Comparison of ENCODE assay signal across 26 cellular contexts in the genomic region with DNA sequence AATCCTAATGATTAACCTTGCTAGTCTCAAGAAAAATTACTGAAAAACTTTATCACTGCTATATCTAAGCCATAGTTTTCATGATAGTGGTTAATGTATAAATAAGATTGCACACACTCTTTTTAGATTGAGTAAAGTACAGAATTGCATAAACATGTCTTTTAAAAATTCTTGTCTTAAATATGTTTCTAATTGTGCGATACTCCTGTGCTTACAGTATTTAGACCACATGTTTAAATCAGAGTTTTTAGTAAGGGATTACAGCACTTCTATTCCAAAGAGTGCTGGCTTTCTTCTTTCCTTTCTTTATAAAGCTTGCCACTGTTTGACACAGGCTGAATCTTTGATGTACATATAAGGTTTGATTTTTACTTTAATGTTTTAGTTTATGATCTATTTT. TPM values are rescaled to one million over a fixed set of nuclear protein-coding genes. Genes with fewer than 3 reads are reported as not detected.
DNase-seq lines count a peak whose midpoint lies in the region; ATAC-seq, FAIRE-seq and TF ChIP-seq lines count a peak whose summit lies in the region.
"Had no signal": no experiment of that assay in that cellular context is flagged by ENCODE, and none has a peak within 500 bp of the region (broad histone marks: within the 10 kb centered on the region; RNA-seq: fewer than 3 reads in every experiment).

No MANE protein-coding gene starts in this region.

- H3K36me3 ChIP-seq in breast epithelium (no peaks in the 10 kb centered on the region), astrocyte (ENCODE audit: insufficient read depth, low read length) (no peaks in the 10 kb centered on the region), hepatocyte (replicated peaks; ENCODE audit: insufficient read depth, low read depth) (no peaks in the 10 kb centered on the region)
- H3K36me3 ChIP-seq: BE2C, neural progenitor cell, prostate gland had no signal

- H3K4me3 ChIP-seq in breast epithelium (no peak overlapping the region), astrocyte (ENCODE audit: insufficient read depth, low read depth, low read length) (peak overlapping the region; percentile 39), hepatocyte (no peak overlapping the region)
- H3K4me3 ChIP-seq: K562, neural progenitor cell, prostate gland, testis had no signal

- in situ Hi-C loops in G401 (cut with HindIII; ENCODE audit: low sequenced_read_pairs), result no loop called here

- 52% methylated on average over 1 of the region's 1 CpG for WGBS in hepatocyte (ENCODE audit: low lambda C conversion rate, missing lambda C conversion rate)

- no peaks in the 10 kb centered on the region for H4K20me1 ChIP-seq in astrocyte (ENCODE audit: insufficient read depth, low read length)
- H4K20me1 ChIP-seq in hepatocyte (ENCODE audit: insufficient read depth, poor library complexity, severe bottlenecking), result no peaks in the 10 kb centered on the region

- H2AFZ ChIP-seq in astrocyte (ENCODE audit: low read depth, low read length) (no peak overlapping the region), hepatocyte (no peak overlapping the region)
- H2AFZ ChIP-seq: neural progenitor cell had no signal

- H3K4me2 ChIP-seq in astrocyte (ENCODE audit: low read length), result peak overlapping the region; percentile 82
- no peak overlapping the region for H3K4me2 ChIP-seq in hepatocyte
- H3K4me2 ChIP-seq: neural progenitor cell had no signal

- intact Hi-C loops in MCF 10A (cut with micrococcal nuclease) (no loop called here), breast epithelium (cut with DNase I; ENCODE audit: low total_unique reads) (no loop called here)

- H3K4me1 Mint-ChIP-seq in MCF 10A (ENCODE audit: insufficient read depth, unreplicated experiment) (peaks cover 20% of the 10 kb centered on the region), astrocyte (ENCODE audit: low read depth, unreplicated experiment) (peaks cover 19% of the 10 kb centered on the region), mesothelial cell of epicardium (peaks cover 7% of the 10 kb centered on the region)
- H3K4me1 Mint-ChIP-seq: stimulated activated effector memory CD8-positive, alpha-beta T cell treated with anti-CD3 and anti-CD28 coated beads, Interleukin-12 subunit alpha, Interleukin-12 subunit beta, amount 100 ng/mL, for 72 hours had no signal

- no peaks in the 10 kb centered on the region for H3K4me1 ChIP-seq in breast epithelium
- peaks cover 8% of the 10 kb centered on the region for H3K4me1 ChIP-seq in astrocyte (ENCODE audit: insufficient read depth, low read length)
- no peaks in the 10 kb centered on the region for H3K4me1 ChIP-seq in hepatocyte (ENCODE audit: insufficient read depth)
- H3K4me1 ChIP-seq: BE2C, prostate gland, testis had no signal

- DNase-seq in MCF 10A (ENCODE audit: unreplicated experiment) (no peak), breast epithelium (ENCODE audit: low spot score in 2 of 2) (no peak), astrocyte (ENCODE audit: low read depth) (no peak), hepatocyte (ENCODE audit: low spot score) (no peak), globus pallidus (ENCODE audit: low spot score) (no peak), mesothelial cell of epicardium (ENCODE audit: low spot score in 2 of 2, unreplicated experiment in 2 of 2) (no peak), G401 (ENCODE audit: low spot score) (no peak)
- DNase-seq: activated CD8-positive, alpha-beta T cell treated with anti-CD3 and anti-CD28 coated beads for 36 hours; activated gamma-delta T cell treated with Interleukin-2 at 50 U/mL for 16 hours; BE2C; cortex of kidney; DMS79 treated with DMSO at 0.1 percent for 48 hours; MM.1S; NCI-H524; RPMI8226; stimulated activated CD4-positive, alpha-beta T cell treated with anti-CD3 and anti-CD28 coated beads, Interleukin-1b, Interleukin-23, amount 100 ng/mL, for 48 hours; T1000; testis had no signal

- CTCF ChIA-PET in MCF 10A (lab: Yijun Ruan, JAX), result no interaction called here

- H3K4me3 Mint-ChIP-seq in MCF 10A (ENCODE audit: unreplicated experiment) (peak overlapping the region; percentile 34), astrocyte (ENCODE audit: unreplicated experiment) (no peak overlapping the region), mesothelial cell of epicardium (no peak overlapping the region)
- H3K4me3 Mint-ChIP-seq: activated CD8-positive, alpha-beta T cell treated with anti-CD3 and anti-CD28 coated beads for 36 hours; neural progenitor cell; stimulated activated effector memory CD8-positive, alpha-beta T cell treated with anti-CD3 and anti-CD28 coated beads, Interleukin-12 subunit alpha, Interleukin-12 subunit beta, amount 100 ng/mL, for 72 hours had no signal

- POLR2A ChIA-PET in MCF 10A (lab: Yijun Ruan, JAX), result interaction anchor here (0.6 to 2.1 kb wide), 3 partner anchors 11 to 71 kb away, joined by 3 to 9 read pairs (median 4); no protein-coding TSS in a partner anchor

- no peaks in the 10 kb centered on the region for H3K79me2 ChIP-seq in astrocyte (ENCODE audit: insufficient read depth, low read length)
- no peaks in the 10 kb centered on the region for H3K79me2 ChIP-seq in hepatocyte

- H3K9me3 Mint-ChIP-seq in MCF 10A (ENCODE audit: unreplicated experiment) (peaks cover 14% of the 10 kb centered on the region), astrocyte (ENCODE audit: unreplicated experiment) (no peaks in the 10 kb centered on the region), mesothelial cell of epicardium (no peaks in the 10 kb centered on the region)
- H3K9me3 Mint-ChIP-seq: activated CD8-positive, alpha-beta T cell treated with anti-CD3 and anti-CD28 coated beads for 36 hours; neural progenitor cell had no signal

- no TSS peak for BruUV-seq in MCF 10A (replicated peaks; lab: Mats Ljungman, UMichigan)

- peak overlapping the region; percentile 80 for H3K27ac Mint-ChIP-seq in MCF 10A (ENCODE audit: low read depth, unreplicated experiment)
- peak overlapping the region; percentile 83 for H3K27ac Mint-ChIP-seq in astrocyte (ENCODE audit: unreplicated experiment)
- no peak overlapping the region for H3K27ac Mint-ChIP-seq in mesothelial cell of epicardium
- H3K27ac Mint-ChIP-seq: activated CD8-positive, alpha-beta T cell treated with anti-CD3 and anti-CD28 coated beads for 36 hours; neural progenitor cell; stimulated activated effector memory CD8-positive, alpha-beta T cell treated with anti-CD3 and anti-CD28 coated beads, Interleukin-12 subunit alpha, Interleukin-12 subunit beta, amount 100 ng/mL, for 72 hours had no signal

- H3K9me3 ChIP-seq in breast epithelium (no peaks in the 10 kb centered on the region), astrocyte (ENCODE audit: insufficient read depth, low read depth, low read length) (no peaks in the 10 kb centered on the region), hepatocyte (ENCODE audit: low read depth) (no peaks in the 10 kb centered on the region)
- H3K9me3 ChIP-seq: BE2C, prostate gland, testis had no signal

- H3K36me3 Mint-ChIP-seq in MCF 10A (ENCODE audit: insufficient read depth, unreplicated experiment) (peaks cover 6% of the 10 kb centered on the region), astrocyte (ENCODE audit: low read depth, unreplicated experiment) (no peaks in the 10 kb centered on the region), mesothelial cell of epicardium (no peaks in the 10 kb centered on the region)
- H3K36me3 Mint-ChIP-seq: neural progenitor cell; stimulated activated effector memory CD8-positive, alpha-beta T cell treated with anti-CD3 and anti-CD28 coated beads, Interleukin-12 subunit alpha, Interleukin-12 subunit beta, amount 100 ng/mL, for 72 hours had no signal

- no peak for TF ChIP-seq POLR2A in breast epithelium (IDR thresholded peaks at IDR 0.05)

- H3K9ac ChIP-seq in astrocyte (ENCODE audit: low read length), result peak overlapping the region; percentile 58
- H3K9ac ChIP-seq: neural progenitor cell had no signal

- ATAC-seq in GM21360 (IDR thresholded peaks at IDR 0.05; ENCODE audit: unreplicated experiment), result no peak
- ATAC-seq: activated CD4-positive, CD25-positive, alpha-beta regulatory T cell treated with anti-CD3 and anti-CD28 coated beads, Interleukin-2, amount 50 U/mL, for 24 hours; activated CD8-positive, alpha-beta T cell treated with anti-CD3 and anti-CD28 coated beads for 36 hours; K562; stimulated activated effector memory CD8-positive, alpha-beta T cell treated with anti-CD3 and anti-CD28 coated beads, Interleukin-12 subunit alpha, Interleukin-12 subunit beta, amount 100 ng/mL, for 72 hours had no signal

- H3K9me2 ChIP-seq in hepatocyte (replicated peaks; ENCODE audit: insufficient read depth), result no peaks in the 10 kb centered on the region

- H3K27me3 ChIP-seq in breast epithelium, result no peaks in the 10 kb centered on the region
- H3K27me3 ChIP-seq in astrocyte (ENCODE audit: insufficient read depth, low read length), result no peaks in the 10 kb centered on the region
- no peaks in the 10 kb centered on the region for H3K27me3 ChIP-seq in hepatocyte
- H3K27me3 ChIP-seq: BE2C, neural progenitor cell, testis had no signal

- TF ChIP-seq CTCF in MCF 10A (IDR thresholded peaks at IDR 0.05; ENCODE audit: unreplicated experiment), result no peak
- no peak for TF ChIP-seq CTCF in breast epithelium (IDR thresholded peaks at IDR 0.05)
- no peak for TF ChIP-seq CTCF in astrocyte (IDR thresholded peaks at IDR 0.05; ENCODE audit: insufficient read depth, low read depth, low read length)
- no peak for TF ChIP-seq CTCF in hepatocyte (IDR thresholded peaks at IDR 0.05; ENCODE audit: poor library complexity)
- TF ChIP-seq CTCF in mesothelial cell of epicardium (IDR thresholded peaks at IDR 0.05; ENCODE audit: unreplicated experiment), result no peak

- H3K27ac ChIP-seq in breast epithelium, result no peak overlapping the region
- H3K27ac ChIP-seq in astrocyte (ENCODE audit: low read depth, low read length), result peak overlapping the region; percentile 85
- H3K27ac ChIP-seq in hepatocyte, result peak overlapping the region; percentile 11
- H3K27ac ChIP-seq: 22Rv1, neural progenitor cell, prostate gland, testis had no signal

- no peak for FAIRE-seq in astrocyte (lab: Jason Lieb, UNC)
- FAIRE-seq: H54, K562 had no signal

- H3K27me3 Mint-ChIP-seq in MCF 10A (ENCODE audit: insufficient read depth, unreplicated experiment), result no peaks in the 10 kb centered on the region
- no peaks in the 10 kb centered on the region for H3K27me3 Mint-ChIP-seq in astrocyte (ENCODE audit: low read depth, unreplicated experiment)
- peaks cover 12% of the 10 kb centered on the region for H3K27me3 Mint-ChIP-seq in mesothelial cell of epicardium (ENCODE audit: low read depth)
- H3K27me3 Mint-ChIP-seq: activated CD8-positive, alpha-beta T cell treated with anti-CD3 and anti-CD28 coated beads for 36 hours had no signal

RNA-seq across cellular contexts. Expression of a gene that starts 36.8 kb away (rescaled TPM):
- total RNA-seq in MCF 10A (2022) (2.5 and 3.7 TPM in 2 replicates), breast epithelium (1 to 10 TPM in 1 of 3 donors, under 1 TPM in 2; 0.29 to 1.8 (median 0.66) TPM), astrocyte (3.4 and 3.7 TPM in 2 replicates), hepatocyte (0.24 and 0.97 TPM in 2 replicates), mesothelial cell of epicardium (1.1 to 1.3 TPM (median 1.2 TPM) in 3 replicates)
- 0.27 and 0.52 TPM in 2 replicates for polyA plus RNA-seq in hepatocyte
- 0.58 TPM in 1 of 2 replicates, not detected in the other for total RNA-seq in G401 (2014; rRNA removed; shearing (Covaris generic))
- total RNA-seq: activated CD8-positive, alpha-beta T cell treated with anti-CD3 and anti-CD28 coated beads for 36 hours; K562 had no signal

Comparison
In these comparisons a context has a peak if more than half of its experiments do, and no peak if none do; other contexts are left out.
1. H3K27ac ChIP-seq: peak in astrocyte (single experiment) and hepatocyte (single experiment); none in breast epithelium (0 of 2).